In the genomic region with DNA sequence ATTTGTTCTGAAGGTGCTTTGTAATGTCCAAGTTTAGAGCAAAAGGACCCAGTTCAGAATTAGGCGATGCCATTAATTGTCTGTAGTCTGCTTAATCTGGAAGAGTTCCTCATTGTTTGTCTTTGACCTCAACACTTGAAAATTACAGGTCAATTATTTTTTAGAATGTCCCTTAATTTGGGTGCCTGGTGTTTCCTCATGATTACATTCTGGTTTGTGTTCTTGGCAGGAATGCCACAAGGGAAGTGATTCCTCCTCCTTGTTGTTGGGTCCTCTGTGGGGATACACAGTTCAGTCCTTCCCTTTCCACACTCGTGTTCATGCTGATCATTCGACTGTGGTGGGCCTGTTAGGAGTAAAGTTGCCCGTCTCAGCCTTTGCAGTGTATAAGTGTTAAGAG, we compare ENCODE assay signal across 20 cellular contexts.
A peak's percentile ranks its signal among the peaks of the same experiment; 100 is the strongest.
DNase-seq lines count a peak whose midpoint lies in the region; ATAC-seq and TF ChIP-seq lines count a peak whose summit lies in the region.
"Had no signal": no experiment of that assay in that cellular context is flagged by ENCODE, and none has a peak within 500 bp of the region (broad histone marks: within the 10 kb centered on the region; RNA-seq: fewer than 3 reads in every experiment).

No MANE protein-coding gene starts in this region.

- H3K27ac ChIP-seq in right atrium auricular region, result peak overlapping the region; percentile 16 to 18
- H3K27ac ChIP-seq in gastrocnemius medialis, result peak overlapping the region; percentile 71 to 89 (median 78)
- H3K27ac ChIP-seq: cardiac muscle cell had no signal

- H3F3A ChIP-seq in Loucy (ENCODE audit: low read depth), result peaks cover 6% of the 10 kb centered on the region; the same call in 1 of the 2 replicates

- DNase-seq in activated CD8-positive, alpha-beta T cell treated with anti-CD3 and anti-CD28 coated beads, Interleukin-2, amount 10 ng/mL, durations not matched to agents 7 days and 5 days, result no peak
- no peak for DNase-seq in activated CD8-positive, alpha-beta T cell treated with anti-CD3 and anti-CD28 coated beads for 36 hours
- DNase-seq in right atrium auricular region (ENCODE audit: low spot score) (no peak), gastrocnemius medialis (no peak), DMS 273 (lab: John Stamatoyannopoulos, UW; ENCODE audit: unreplicated experiment) (no peak), NCI-H345 (lab: John Stamatoyannopoulos, UW) (no peak)
- DNase-seq: BE2C; effector CD4-positive, alpha-beta T cell; HCEC 1CT; NCI-H1105 treated with DMSO at 0.1 percent for 48 hours; NCI-H2081 treated with DMSO at 0.1 percent for 48 hours; NCI-H510A treated with DMSO at 0.1 percent for 48 hours; stimulated activated CD4-positive, alpha-beta T cell treated with anti-CD3 and anti-CD28 coated beads, Interleukin-12 subunit alpha, Interleukin-12 subunit beta, amount 100 ng/mL, for 4 hours; T1000 had no signal

- H3K4me2 ChIP-seq in Loucy (ENCODE audit: low read depth, low read length, poor library complexity, severe bottlenecking), result peak overlapping the region; percentile 69

- no peak for TF ChIP-seq POLR2A in gastrocnemius medialis (IDR thresholded peaks at IDR 0.05)

- H3K36me3 Mint-ChIP-seq in activated CD8-positive, alpha-beta T cell treated with anti-CD3 and anti-CD28 coated beads, Interleukin-2, amount 10 ng/mL, durations not matched to agents 7 days and 5 days (ENCODE audit: low read depth), result peaks cover 52% of the 10 kb centered on the region
- H3K36me3 Mint-ChIP-seq in activated CD8-positive, alpha-beta T cell treated with anti-CD3 and anti-CD28 coated beads for 36 hours (ENCODE audit: low read depth), result peaks cover 27% of the 10 kb centered on the region

- ATAC-seq in activated CD8-positive, alpha-beta T cell treated with anti-CD3 and anti-CD28 coated beads, Interleukin-2, amount 10 ng/mL, durations not matched to agents 7 days and 5 days, result no peak
- ATAC-seq in activated CD8-positive, alpha-beta T cell treated with anti-CD3 and anti-CD28 coated beads for 36 hours, result no peak
- ATAC-seq in gastrocnemius medialis, result peak; percentile 28 to 31
- no peak for ATAC-seq in HG03159 (IDR thresholded peaks at IDR 0.05; ENCODE audit: unreplicated experiment)
- ATAC-seq: activated T-helper 17 cell treated with anti-CD3 and anti-CD28 coated beads, Interleukin-2, amount 50 U/mL, for 72 hours; esophagus mucosa had no signal

- no peak overlapping the region for H2AFZ ChIP-seq in Loucy (ENCODE audit: low read length)

- POLR2A ChIA-PET in activated CD8-positive, alpha-beta T cell treated with anti-CD3 and anti-CD28 coated beads, Interleukin-2, amount 10 ng/mL, durations not matched to agents 7 days and 5 days (lab: Charles Lee), result interaction anchor here (0.6 kb wide), 1 partner anchor 21 kb away, joined by 3 read pairs; no protein-coding TSS in a partner anchor
- POLR2A ChIA-PET in activated CD8-positive, alpha-beta T cell treated with anti-CD3 and anti-CD28 coated beads for 36 hours (lab: Charles Lee), result no interaction called here

- CTCF ChIA-PET in activated CD8-positive, alpha-beta T cell treated with anti-CD3 and anti-CD28 coated beads, Interleukin-2, amount 10 ng/mL, durations not matched to agents 7 days and 5 days (lab: Charles Lee), result no interaction called here
- CTCF ChIA-PET in activated CD8-positive, alpha-beta T cell treated with anti-CD3 and anti-CD28 coated beads for 36 hours (lab: Charles Lee), result no interaction called here

- no peaks in the 10 kb centered on the region for H3K27me3 ChIP-seq in Loucy (ENCODE audit: insufficient read depth, low read length, poor library complexity, severe bottlenecking)
- no peaks in the 10 kb centered on the region for H3K27me3 ChIP-seq in right atrium auricular region
- H3K27me3 ChIP-seq in gastrocnemius medialis, result no peaks in the 10 kb centered on the region
- H3K27me3 ChIP-seq: BE2C, cardiac muscle cell had no signal

- peaks cover 100% of the 10 kb centered on the region for H3K79me2 ChIP-seq in Loucy (ENCODE audit: insufficient read depth, low read length)

- no peak for TF ChIP-seq CTCF in activated CD8-positive, alpha-beta T cell treated with anti-CD3 and anti-CD28 coated beads for 36 hours (IDR thresholded peaks at IDR 0.05)
- TF ChIP-seq CTCF in Loucy (conservative IDR thresholded peaks at IDR 0.05; ENCODE audit: low read length) (no peak), right atrium auricular region (IDR thresholded peaks at IDR 0.05) (no peak), gastrocnemius medialis (IDR thresholded peaks at IDR 0.05 in 4 of 5, conservative IDR thresholded peaks at IDR 0.05 in 1 of 5) (no peak)

- in situ Hi-C loops in gastrocnemius medialis (cut with MboI; ENCODE audit: low sequenced_read_pairs in 4 of 4), result loop anchor here in 2 of 4 donors (25.0 kb wide), 2 partner anchors 191 to 1241 kb away; no protein-coding TSS in a partner anchor

- H4K20me1 ChIP-seq in Loucy (ENCODE audit: insufficient read depth, low read length, poor library complexity, severe bottlenecking), result peaks cover 97% of the 10 kb centered on the region

- peaks cover 44% of the 10 kb centered on the region for H3K4me1 Mint-ChIP-seq in activated CD8-positive, alpha-beta T cell treated with anti-CD3 and anti-CD28 coated beads, Interleukin-2, amount 10 ng/mL, durations not matched to agents 7 days and 5 days (ENCODE audit: low read depth)
- H3K4me1 Mint-ChIP-seq in activated CD8-positive, alpha-beta T cell treated with anti-CD3 and anti-CD28 coated beads for 36 hours (ENCODE audit: low read depth), result peaks cover 37% of the 10 kb centered on the region

- H3K4me3 ChIP-seq in Loucy (ENCODE audit: low read length, poor library complexity, severe bottlenecking) (no peak overlapping the region), right atrium auricular region (no peak overlapping the region), gastrocnemius medialis (no peak overlapping the region)
- H3K4me3 ChIP-seq: cardiac muscle cell had no signal

- H3K9me2 ChIP-seq in Loucy (replicated peaks; ENCODE audit: low read depth, low read length), result no peaks in the 10 kb centered on the region

- H3K9me3 Mint-ChIP-seq in activated CD8-positive, alpha-beta T cell treated with anti-CD3 and anti-CD28 coated beads, Interleukin-2, amount 10 ng/mL, durations not matched to agents 7 days and 5 days (ENCODE audit: insufficient read depth), result no peaks in the 10 kb centered on the region
- H3K9me3 Mint-ChIP-seq in activated CD8-positive, alpha-beta T cell treated with anti-CD3 and anti-CD28 coated beads for 36 hours, result no peaks in the 10 kb centered on the region
- H3K9me3 Mint-ChIP-seq: activated T-helper 17 cell treated with anti-CD3 and anti-CD28 coated beads, Interleukin-2, amount 50 U/mL, for 72 hours; neural crest cell had no signal

- H3K4me3 Mint-ChIP-seq in activated CD8-positive, alpha-beta T cell treated with anti-CD3 and anti-CD28 coated beads, Interleukin-2, amount 10 ng/mL, durations not matched to agents 7 days and 5 days, result no peak overlapping the region
- no peak overlapping the region for H3K4me3 Mint-ChIP-seq in activated CD8-positive, alpha-beta T cell treated with anti-CD3 and anti-CD28 coated beads for 36 hours
- H3K4me3 Mint-ChIP-seq: activated T-helper 17 cell treated with anti-CD3 and anti-CD28 coated beads, Interleukin-2, amount 50 U/mL, for 72 hours; neural crest cell had no signal

- peak overlapping the region; percentile 72 for H3K27ac Mint-ChIP-seq in activated CD8-positive, alpha-beta T cell treated with anti-CD3 and anti-CD28 coated beads, Interleukin-2, amount 10 ng/mL, durations not matched to agents 7 days and 5 days
- no peak overlapping the region for H3K27ac Mint-ChIP-seq in activated CD8-positive, alpha-beta T cell treated with anti-CD3 and anti-CD28 coated beads for 36 hours

- H3K36me3 ChIP-seq in Loucy (ENCODE audit: insufficient read depth, low read length), result peaks cover 75% of the 10 kb centered on the region
- peaks cover 5% of the 10 kb centered on the region for H3K36me3 ChIP-seq in right atrium auricular region
- H3K36me3 ChIP-seq in gastrocnemius medialis, result no peaks in the 10 kb centered on the region

- intact Hi-C loops in activated CD8-positive, alpha-beta T cell treated with anti-CD3 and anti-CD28 coated beads for 36 hours (cut with micrococcal nuclease), result no loop called here
- intact Hi-C loops in gastrocnemius medialis (cut with DNase I; ENCODE audit: low total_unique reads), result no loop called here

- H3K9me3 ChIP-seq in Loucy (ENCODE audit: insufficient read depth, low read depth, low read length), result no peaks in the 10 kb centered on the region
- H3K9me3 ChIP-seq in right atrium auricular region, result no peaks in the 10 kb centered on the region
- no peaks in the 10 kb centered on the region for H3K9me3 ChIP-seq in gastrocnemius medialis
- H3K9me3 ChIP-seq: BE2C had no signal

- no peaks in the 10 kb centered on the region for H3K27me3 Mint-ChIP-seq in activated CD8-positive, alpha-beta T cell treated with anti-CD3 and anti-CD28 coated beads, Interleukin-2, amount 10 ng/mL, durations not matched to agents 7 days and 5 days (ENCODE audit: low read depth)
- H3K27me3 Mint-ChIP-seq in activated CD8-positive, alpha-beta T cell treated with anti-CD3 and anti-CD28 coated beads for 36 hours, result no peaks in the 10 kb centered on the region
- H3K27me3 Mint-ChIP-seq: activated T-helper 17 cell treated with anti-CD3 and anti-CD28 coated beads, Interleukin-2, amount 50 U/mL, for 72 hours had no signal

- H3K9ac ChIP-seq in Loucy (ENCODE audit: low read depth, low read length, poor library complexity, severe bottlenecking), result no peak overlapping the region

- H3K4me1 ChIP-seq in Loucy (ENCODE audit: insufficient read depth, low read length, poor library complexity, severe bottlenecking) (peaks cover 32% of the 10 kb centered on the region), right atrium auricular region (peaks cover 0 to 35% of the 10 kb centered on the region in 2 donors), gastrocnemius medialis (peaks cover 68 to 76% of the 10 kb centered on the region in 2 donors)

Comparison
In these comparisons a context has a peak if more than half of its experiments do, and no peak if none do; other contexts are left out.
1. ATAC-seq: peak in gastrocnemius medialis (2 of 2); none in activated CD8-positive, alpha-beta T cell treated with anti-CD3 and anti-CD28 coated beads, Interleukin-2, amount 10 ng/mL, durations not matched to agents 7 days and 5 days (single experiment), activated CD8-positive, alpha-beta T cell treated with anti-CD3 and anti-CD28 coated beads for 36 hours (single experiment) and HG03159 (single experiment).